ENCODE assay signal across 21 cellular contexts in the genomic region with DNA sequence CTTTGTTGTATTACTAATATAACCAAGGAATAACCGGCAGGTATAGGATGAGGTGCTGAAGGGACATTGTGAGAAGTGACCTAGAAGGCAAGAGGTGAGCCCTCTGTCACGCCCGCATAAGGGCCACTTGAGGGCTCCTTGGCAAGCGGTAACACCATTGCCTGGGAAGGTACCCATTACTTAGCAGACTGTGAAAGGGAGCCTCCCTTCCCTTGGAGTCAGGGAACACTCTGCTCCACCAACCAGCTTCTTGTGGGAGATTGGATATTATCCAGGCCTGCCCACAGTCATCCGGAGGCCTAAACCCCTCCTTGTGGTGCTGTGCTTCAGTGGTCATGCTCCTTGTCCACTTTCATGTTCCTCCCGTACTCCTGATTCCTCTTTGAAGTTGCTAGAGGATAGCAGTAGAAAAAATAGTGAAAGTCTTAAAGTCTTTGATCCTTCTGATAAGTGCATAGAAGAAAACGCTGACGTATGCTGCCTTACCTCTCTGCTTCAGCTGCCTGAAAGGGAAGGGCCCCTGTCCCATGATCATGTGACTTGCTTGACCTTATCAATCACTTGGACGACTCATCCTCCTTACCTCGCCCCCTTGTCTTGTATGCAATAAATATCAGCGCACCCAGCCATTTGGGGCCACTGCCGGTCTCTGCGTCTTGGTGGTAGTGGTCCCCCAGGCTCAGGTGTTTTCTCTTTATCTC. TPM values are rescaled to one million over a fixed set of nuclear protein-coding genes. Genes with fewer than 3 reads are reported as not detected.
A peak's percentile ranks its signal among the peaks of the same experiment; 100 is the strongest.
DNase-seq lines count a peak whose midpoint lies in the region; ATAC-seq and TF ChIP-seq lines count a peak whose summit lies in the region.
"Had no signal": no experiment of that assay in that cellular context is flagged by ENCODE, and none has a peak within 500 bp of the region (broad histone marks: within the 10 kb centered on the region; RNA-seq: fewer than 3 reads in every experiment).

No MANE protein-coding gene starts in this region.

- no peak overlapping the region for H3K4me3 Mint-ChIP-seq in progenitor cell of endocrine pancreas (ENCODE audit: low read depth)
- H3K4me3 Mint-ChIP-seq: activated CD4-positive, alpha-beta T cell treated with anti-CD3 and anti-CD28 coated beads, Interleukin-2, amount 10 ng/mL, durations not matched to agents 24 days and 14 days; activated naive CD4-positive, alpha-beta T cell treated with anti-CD3 and anti-CD28 coated beads, Interleukin-2, amount 50 U/mL, for 24 hours; activated T-cell treated with anti-CD3 and anti-CD28 coated beads, Interleukin-2, amount 50 U/mL, for 24 hours; CD4-positive, alpha-beta T cell had no signal

- H3K9me3 Mint-ChIP-seq in progenitor cell of endocrine pancreas (ENCODE audit: low read depth), result no peaks in the 10 kb centered on the region
- H3K9me3 Mint-ChIP-seq: activated CD4-positive, alpha-beta T cell treated with anti-CD3 and anti-CD28 coated beads, Interleukin-2, amount 10 ng/mL, durations not matched to agents 24 days and 14 days; activated naive CD4-positive, alpha-beta T cell treated with anti-CD3 and anti-CD28 coated beads, Interleukin-2, amount 50 U/mL, for 24 hours; activated T-cell treated with anti-CD3 and anti-CD28 coated beads, Interleukin-2, amount 50 U/mL, for 24 hours; CD4-positive, alpha-beta T cell had no signal

- H3K4me1 Mint-ChIP-seq in progenitor cell of endocrine pancreas (ENCODE audit: low read depth), result no peaks in the 10 kb centered on the region

- WGBS in adrenal gland, 4 donors, result 65 to 70% (median 65%) methylated on average over 13 of the region's 13 CpGs
- 87 to 90% methylated on average over 12 to 13 of the region's 13 CpGs for WGBS in esophagus squamous epithelium, 2 donors

- TF ChIP-seq CTCF in progenitor cell of endocrine pancreas (IDR thresholded peaks at IDR 0.05; ENCODE audit: unreplicated experiment), result no peak
- TF ChIP-seq CTCF in adrenal gland (IDR thresholded peaks at IDR 0.05), result no peak
- no peak for TF ChIP-seq CTCF in esophagus squamous epithelium (IDR thresholded peaks at IDR 0.05)

- peak overlapping the region; percentile 55 for H3K27ac Mint-ChIP-seq in progenitor cell of endocrine pancreas
- H3K27ac Mint-ChIP-seq: activated CD4-positive, alpha-beta T cell treated with anti-CD3 and anti-CD28 coated beads, Interleukin-2, amount 10 ng/mL, durations not matched to agents 24 days and 14 days; activated naive CD4-positive, alpha-beta T cell treated with anti-CD3 and anti-CD28 coated beads, Interleukin-2, amount 50 U/mL, for 24 hours; activated T-cell treated with anti-CD3 and anti-CD28 coated beads, Interleukin-2, amount 50 U/mL, for 24 hours; CD4-positive, alpha-beta T cell had no signal

- no peak for TF ChIP-seq POLR2A in adrenal gland (IDR thresholded peaks at IDR 0.05)
- no peak for TF ChIP-seq POLR2A in esophagus squamous epithelium (IDR thresholded peaks at IDR 0.05)

- H3K36me3 ChIP-seq in adrenal gland (replicated peaks in 1 of 2), result peaks cover 0 to 94% of the 10 kb centered on the region in 2 donors
- peaks cover 13 to 100% (median 40%) of the 10 kb centered on the region in 3 donors for H3K36me3 ChIP-seq in esophagus squamous epithelium

- no peak overlapping the region for H3K4me3 ChIP-seq in adrenal gland
- H3K4me3 ChIP-seq in esophagus squamous epithelium, result no peak overlapping the region
- H3K4me3 ChIP-seq: breast epithelium, heart right ventricle, upper lobe of left lung had no signal

- H3K4me1 ChIP-seq in adrenal gland (replicated peaks in 1 of 2) (no peaks in the 10 kb centered on the region), esophagus squamous epithelium (no peaks in the 10 kb centered on the region)
- H3K4me1 ChIP-seq: breast epithelium had no signal

- no peak for ATAC-seq in GM21619 (IDR thresholded peaks at IDR 0.05; ENCODE audit: unreplicated experiment)
- ATAC-seq: heart right ventricle had no signal

- no peaks in the 10 kb centered on the region for H3K9me3 ChIP-seq in adrenal gland (replicated peaks in 1 of 3)
- H3K9me3 ChIP-seq in esophagus squamous epithelium, result no peaks in the 10 kb centered on the region
- H3K9me3 ChIP-seq: breast epithelium, heart right ventricle, upper lobe of left lung had no signal

- no peaks in the 10 kb centered on the region for H3K27me3 Mint-ChIP-seq in progenitor cell of endocrine pancreas
- H3K27me3 Mint-ChIP-seq: activated CD4-positive, alpha-beta T cell treated with anti-CD3 and anti-CD28 coated beads, Interleukin-2, amount 10 ng/mL, durations not matched to agents 24 days and 14 days; activated naive CD4-positive, alpha-beta T cell treated with anti-CD3 and anti-CD28 coated beads, Interleukin-2, amount 50 U/mL, for 24 hours; activated T-cell treated with anti-CD3 and anti-CD28 coated beads, Interleukin-2, amount 50 U/mL, for 24 hours; CD4-positive, alpha-beta T cell had no signal

- H3K27me3 ChIP-seq in adrenal gland (no peaks in the 10 kb centered on the region), esophagus squamous epithelium (no peaks in the 10 kb centered on the region)
- H3K27me3 ChIP-seq: breast epithelium, heart right ventricle, upper lobe of left lung had no signal

- peak; percentile 41 for DNase-seq in DMS79 (lab: John Stamatoyannopoulos, UW)
- DNase-seq in amniotic epithelial cell (ENCODE audit: low read depth), result peak; percentile 89
- peak; percentile 20 for DNase-seq in iris pigment epithelial cell (ENCODE audit: low read depth)
- no peak for DNase-seq in progenitor cell of endocrine pancreas (ENCODE audit: low spot score, unreplicated experiment)
- no peak for DNase-seq in SKM-1 treated with dmso at 0.1 percent for 144 hours (lab: John Stamatoyannopoulos, UW; ENCODE audit: unreplicated experiment)
- no peak for DNase-seq in adrenal gland
- DNase-seq in esophagus squamous epithelium (lab: John Stamatoyannopoulos, UW), result no peak
- DNase-seq: activated CD4-positive, alpha-beta T cell treated with anti-CD3 and anti-CD28 coated beads, Interleukin-2, amount 10 ng/mL, durations not matched to agents 24 days and 14 days; activated T-cell treated with anti-CD3 and anti-CD28 coated beads, Interleukin-2, amount 50 U/mL, for 24 hours; CD4-positive, alpha-beta T cell; heart right ventricle; midbrain; NCI-H1436; NCI-H345; retina; RPMI8226; SW 1271 had no signal

- peaks cover 29% of the 10 kb centered on the region for H3K36me3 Mint-ChIP-seq in progenitor cell of endocrine pancreas (ENCODE audit: insufficient read depth)

- H3K27ac ChIP-seq in adrenal gland, result no peak overlapping the region
- no peak overlapping the region for H3K27ac ChIP-seq in esophagus squamous epithelium
- H3K27ac ChIP-seq: breast epithelium, heart right ventricle had no signal

- intact Hi-C loops in adrenal gland (cut with DNase I), result no loop called here
- intact Hi-C loops in esophagus squamous epithelium (cut with DNase I), result no loop called here

RNA-seq across cellular contexts. Expression of gene RBBP4, which starts 16.0 kb away (rescaled TPM):
- total RNA-seq in progenitor cell of endocrine pancreas (426 and 432 TPM in 2 replicates), adrenal gland (100 to 1,000 TPM in 7 of 8 donors, 10 to 100 TPM in 1; 99.1 to 212 (median 160) TPM), esophagus squamous epithelium (100 to 1,000 TPM in 1 of 4 donors, 10 to 100 TPM in 3; 59.6 to 102 (median 85.1) TPM)
- 100 to 1,000 TPM in 1 of 3 donors, 10 to 100 TPM in 2; 24.8 to 177 (median 35.0) TPM for polyA plus RNA-seq in adrenal gland

RNA-seq across cellular contexts. Expression of gene ZBTB8OS, which starts 16.7 kb away (rescaled TPM):
- total RNA-seq in progenitor cell of endocrine pancreas, result 49.4 and 50.1 TPM in 2 replicates
- 10 to 100 TPM in 7 of 8 donors, 1 to 10 TPM in 1; 9.7 to 43.7 (median 34.0) TPM for total RNA-seq in adrenal gland
- 10 to 100 TPM; 64.9 to 83.0 (median 77.2) TPM for polyA plus RNA-seq in adrenal gland
- 10 to 100 TPM; 12.3 to 26.9 (median 21.1) TPM for total RNA-seq in esophagus squamous epithelium

RNA-seq across cellular contexts. Expression of gene SYNC, which starts 35.6 kb away (rescaled TPM):
- total RNA-seq in progenitor cell of endocrine pancreas, result 0.40 TPM in 1 of 2 replicates, not detected in the other
- total RNA-seq in adrenal gland, result 10 to 100 TPM in 4 of 8 donors, 1 to 10 TPM in 4; 5.6 to 35.4 (median 10.4) TPM
- polyA plus RNA-seq in adrenal gland, result 10 to 100 TPM in 1 of 3 donors, 1 to 10 TPM in 2; 3.2 to 15.2 (median 5.8) TPM
- 10 to 100 TPM in 2 of 4 donors, 1 to 10 TPM in 2; 2.9 to 31.7 (median 9.1) TPM for total RNA-seq in esophagus squamous epithelium
- total RNA-seq: activated CD4-positive, alpha-beta T cell treated with anti-CD3 and anti-CD28 coated beads, Interleukin-2, amount 10 ng/mL, durations not matched to agents 24 days and 14 days; CD4-positive, alpha-beta T cell had no signal

Comparison
In these comparisons a context has a peak if more than half of its experiments do, and no peak if none do; other contexts are left out.
1. DNase-seq: peak in DMS79 (single experiment), amniotic epithelial cell (single experiment) and iris pigment epithelial cell (single experiment); none in progenitor cell of endocrine pancreas (single experiment), SKM-1 treated with dmso at 0.1 percent for 144 hours (single experiment), adrenal gland (0 of 7) and esophagus squamous epithelium (single experiment).